In the genomic region with DNA sequence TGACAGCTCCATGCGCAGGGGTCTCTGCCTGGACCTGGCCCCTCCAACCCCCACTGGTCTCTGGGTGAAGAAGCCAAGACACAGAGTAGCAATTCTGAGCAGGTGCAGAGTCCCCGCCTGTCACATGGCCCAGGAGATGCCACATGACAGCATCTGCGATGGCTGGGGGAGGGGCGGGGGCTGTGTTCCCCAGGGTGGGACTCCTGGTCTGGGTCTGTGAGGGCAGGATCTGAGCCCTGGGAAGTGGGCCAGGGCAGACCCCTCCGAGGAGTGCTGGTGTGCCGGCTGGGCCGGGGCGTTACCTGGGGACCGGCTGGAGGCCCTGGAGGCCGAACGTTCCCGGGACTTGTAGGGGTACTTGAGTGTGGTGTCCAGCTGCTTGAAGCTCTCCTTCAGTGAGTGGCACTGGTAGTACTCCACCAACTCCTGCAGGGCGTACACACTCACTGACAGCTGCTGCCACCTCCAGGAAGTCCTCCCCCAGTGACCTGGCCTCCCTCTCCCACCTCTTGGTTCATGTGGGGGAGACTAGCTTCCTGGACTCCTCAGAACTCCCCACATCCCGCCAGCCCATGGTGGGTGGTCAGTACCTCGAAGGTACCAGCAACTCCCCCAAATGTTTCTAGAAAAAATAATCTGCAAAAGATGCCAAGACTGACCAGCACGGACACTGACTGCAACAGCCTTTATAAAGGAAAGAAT, we compare ENCODE assay signal across 1 cellular context.
TF ChIP-seq lines count a peak whose summit lies in the region.

No MANE protein-coding gene starts in this region.

TF ChIP-seq in WTC11, 78 proteins besides CTCF, POLR2A, EP300 and RAD21 (continued from another document):
- TF ChIP-seq CBFB (CRISPR knock-in tag; IDR thresholded peaks at IDR 0.05; ENCODE audit: low read depth): no peak
- TF ChIP-seq, protein P1, sequence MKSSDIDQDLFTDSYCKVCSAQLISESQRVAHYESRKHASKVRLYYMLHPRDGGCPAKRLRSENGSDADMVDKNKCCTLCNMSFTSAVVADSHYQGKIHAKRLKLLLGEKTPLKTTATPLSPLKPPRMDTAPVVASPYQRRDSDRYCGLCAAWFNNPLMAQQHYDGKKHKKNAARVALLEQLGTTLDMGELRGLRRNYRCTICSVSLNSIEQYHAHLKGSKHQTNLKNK (CRISPR knock-in tag; IDR thresholded peaks at IDR 0.05): no peak
- TF ChIP-seq, protein P2, sequence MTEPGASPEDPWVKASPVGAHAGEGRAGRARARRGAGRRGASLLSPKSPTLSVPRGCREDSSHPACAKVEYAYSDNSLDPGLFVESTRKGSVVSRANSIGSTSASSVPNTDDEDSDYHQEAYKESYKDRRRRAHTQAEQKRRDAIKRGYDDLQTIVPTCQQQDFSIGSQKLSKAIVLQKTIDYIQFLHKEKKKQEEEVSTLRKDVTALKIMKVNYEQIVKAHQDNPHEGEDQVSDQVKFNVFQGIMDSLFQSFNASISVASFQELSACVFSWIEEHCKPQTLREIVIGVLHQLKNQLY (CRISPR knock-in tag; IDR thresholded peaks at IDR 0.05): no peak
